In genomic region chr2:39491653-39492052, GRCh38 we compare ENCODE assay signal across 11 cellular contexts. TPM values are rescaled to one million over a fixed set of nuclear protein-coding genes. Genes with fewer than 3 reads are reported as not detected.
DNase-seq lines count a peak whose midpoint lies in the region; ATAC-seq, FAIRE-seq and TF ChIP-seq lines count a peak whose summit lies in the region.
"Had no signal": no experiment of that assay in that cellular context is flagged by ENCODE, and none has a peak within 500 bp of the region (broad histone marks: within the 10 kb centered on the region; RNA-seq: fewer than 3 reads in every experiment).

No MANE protein-coding gene starts in this region.

- TF ChIP-seq CTCF in PC-9 (conservative IDR thresholded peaks at IDR 0.05) (no peak), HepG2 (CRISPR knock-in tag; IDR thresholded peaks at IDR 0.05) (no peak)

- no peaks in the 10 kb centered on the region for H3K9me2 ChIP-seq in PC-9 (ENCODE audit: insufficient read depth)

- no peak overlapping the region for H3K9ac ChIP-seq in HepG2 (ENCODE audit: insufficient read depth, low read depth, low read length)

- TF ChIP-seq POLR2A in HepG2 (IDR thresholded peaks at IDR 0.05; ENCODE audit: insufficient read depth in 1 of 2, low read depth in 2 of 2, low read length in 2 of 2) = no peak

- H3K4me2 ChIP-seq in PC-9 = peak overlapping the region; percentile 62
- peak overlapping the region; percentile 29; the same call in 1 of the 2 replicates for H3K4me2 ChIP-seq in HepG2 (ENCODE audit: low read depth, low read length)

- peaks cover 3% of the 10 kb centered on the region for H3K36me3 Mint-ChIP-seq in T-cell

- H3K4me3 Mint-ChIP-seq in T-cell = no peak overlapping the region
- H3K4me3 Mint-ChIP-seq: brain had no signal

- peaks cover 19% of the 10 kb centered on the region for H3F3A ChIP-seq in PC-9 (ENCODE audit: insufficient read depth, low read depth)

- no peaks in the 10 kb centered on the region for H3K27me3 Mint-ChIP-seq in T-cell
- H3K27me3 Mint-ChIP-seq: brain had no signal

- no peaks in the 10 kb centered on the region for H3K9me3 Mint-ChIP-seq in T-cell

- H3K27me3 ChIP-seq in PC-9 (ENCODE audit: insufficient read depth, low read depth) (no peaks in the 10 kb centered on the region), HepG2 (ENCODE audit: control insufficient read depth in 1 of 2, insufficient read depth in 2 of 2, low read length in 2 of 2) (no peaks in the 10 kb centered on the region)

- BruUV-seq in PC-9 (replicated peaks; lab: Mats Ljungman, UMichigan) (no TSS peak), HepG2 (replicated peaks; lab: Mats Ljungman, UMichigan) (no TSS peak)

- WGBS in HepG2 (ENCODE audit: low lambda C conversion rate) = 83% methylated on average over 4 of the region's 4 CpGs

- no peak overlapping the region for H3K27ac Mint-ChIP-seq in T-cell

- POLR2A ChIA-PET in PC-9 (lab: Charles Lee; ENCODE audit: unreplicated experiment) (interaction anchor here (0.6 kb wide), 2 partner anchors 22 to 80 kb away, joined by 5 to 6 read pairs; no protein-coding TSS in a partner anchor), HepG2 (lab: Yijun Ruan, JAX) (interaction anchor here (1.0 to 2.2 kb wide), 4 partner anchors 13 to 54 kb away, joined by 3 to 11 read pairs (median 6); partner anchors contain the start of gene MAP4K3), T-cell (lab: Charles Lee) (no interaction called here)

- FAIRE-seq in HepG2 (lab: Jason Lieb, UNC) = no peak
- FAIRE-seq: frontal cortex had no signal

- H3K4me3 ChIP-seq in PC-9 (no peak overlapping the region), HepG2 (replicated peaks in 1 of 3; ENCODE audit: insufficient read depth in 1 of 3, low read depth in 2 of 3, low read length in 3 of 3) (no peak overlapping the region; a peak in 1 of 6 replicates)

- intact Hi-C loops in PC-9 (cut with micrococcal nuclease; ENCODE audit: unreplicated experiment) (no loop called here), HepG2 (cut with micrococcal nuclease; ENCODE audit: unreplicated experiment) (no loop called here)

- no peaks in the 10 kb centered on the region for H3K36me3 ChIP-seq in PC-9 (ENCODE audit: low read depth)
- H3K36me3 ChIP-seq in HepG2 (replicated peaks in 1 of 2; ENCODE audit: control insufficient read depth in 1 of 2, insufficient read depth in 2 of 2, low read length in 2 of 2) = no peaks in the 10 kb centered on the region

- in situ Hi-C loops in HepG2 (cut with HindIII; ENCODE audit: extremely low pct_ligation_motif_present, low pct_unique_long_range_greater_than_20kb) = no loop called here

- H2AFZ ChIP-seq in PC-9 (no peak overlapping the region), HepG2 (ENCODE audit: low read length) (no peak overlapping the region)

- H3K4me1 Mint-ChIP-seq in T-cell = peaks cover 0 to 10% (median 2%) of the 10 kb centered on the region in 3 donors

- H3K9me3 ChIP-seq in PC-9 (ENCODE audit: insufficient read depth, low read depth) (no peaks in the 10 kb centered on the region), HepG2 (ENCODE audit: low read length) (no peaks in the 10 kb centered on the region)

- ATAC-seq in GM18502 (IDR thresholded peaks at IDR 0.05; ENCODE audit: poor library complexity, unreplicated experiment) = peak; percentile 20
- peak; percentile 3 for ATAC-seq in GM21717 (IDR thresholded peaks at IDR 0.05; ENCODE audit: unreplicated experiment)
- no peak for ATAC-seq in HepG2
- no peak for ATAC-seq in GM18868 (IDR thresholded peaks at IDR 0.05; ENCODE audit: unreplicated experiment)
- no peak for ATAC-seq in HG03097 (IDR thresholded peaks at IDR 0.05; ENCODE audit: low FRiP score, unreplicated experiment)
- no peak for ATAC-seq in T-cell (replicated peaks in 1 of 4)

- CTCF ChIA-PET in PC-9 (lab: Charles Lee) = no interaction called here
- CTCF ChIA-PET in HepG2 (lab: Yijun Ruan, JAX; ENCODE audit: low intra/inter-chr PET ratio, low total read pairs) = no interaction called here
- CTCF ChIA-PET in T-cell (lab: Charles Lee) = no interaction called here

- H3K79me2 ChIP-seq in PC-9 (ENCODE audit: low read depth) = no peaks in the 10 kb centered on the region
- H3K79me2 ChIP-seq in HepG2 (ENCODE audit: insufficient read depth, low read length) = no peaks in the 10 kb centered on the region

- H3K27ac ChIP-seq in PC-9 (peak overlapping the region; percentile 55), HepG2 (ENCODE audit: extremely low read length, insufficient read depth, low read length) (peak overlapping the region; percentile 1)

- no peak for TF ChIP-seq RAD21 in HepG2 (CRISPR knock-in tag; IDR thresholded peaks at IDR 0.05)

- TF ChIP-seq EP300 in HepG2 (IDR thresholded peaks at IDR 0.05; ENCODE audit: low read depth in 2 of 2, low read length in 2 of 2) = no peak
- no peak for TF ChIP-seq EP300 in HepG2 (CRISPR knock-in tag; IDR thresholded peaks at IDR 0.05; ENCODE audit: borderline replicate concordance)

- no peak for DNase-seq in PC-9
- DNase-seq in HepG2 (ENCODE audit: low spot score) = no peak
- no peak for DNase-seq in HUDEP-2 (lab: John Stamatoyannopoulos, UW; ENCODE audit: unreplicated experiment in 76 of 76)
- no peak for DNase-seq in T-cell
- DNase-seq: DMS79 treated with DMSO at 0.1 percent for 48 hours had no signal

- H3K4me1 ChIP-seq in PC-9 (replicated peaks; ENCODE audit: insufficient read depth) = peaks cover 48% of the 10 kb centered on the region
- H3K4me1 ChIP-seq in HepG2 (ENCODE audit: insufficient read depth, low read length) = peaks cover 37% of the 10 kb centered on the region

- no peaks in the 10 kb centered on the region for H4K20me1 ChIP-seq in PC-9 (ENCODE audit: insufficient read depth)
- no peaks in the 10 kb centered on the region for H4K20me1 ChIP-seq in HepG2 (ENCODE audit: insufficient read depth, low read length)

TF ChIP-seq in HepG2, 621 proteins besides CTCF, POLR2A, EP300 and RAD21:
- peak; percentile 96 for TF ChIP-seq MAFF (IDR thresholded peaks at IDR 0.05; ENCODE audit: low read depth, low read length)
- TF ChIP-seq MAFK (conservative IDR thresholded peaks at IDR 0.05 in 1 of 2, IDR thresholded peaks at IDR 0.05 in 1 of 2; ENCODE audit: low read length in 2 of 2) = peak; percentile 96 to 97
- no peak for TF ChIP-seq CENPBD1 (CRISPR knock-in tag; IDR thresholded peaks at IDR 0.05; ENCODE audit: borderline replicate concordance, low read depth)
- TF ChIP-seq FOXA1 (IDR thresholded peaks at IDR 0.05) = peak; percentile 78
- peak; percentile 39; the same call in 1 of the 2 replicates for TF ChIP-seq FOXA1 (CRISPR knock-in tag; IDR thresholded peaks at IDR 0.05)
- no peak for TF ChIP-seq ZNF580 (CRISPR knock-in tag; IDR thresholded peaks at IDR 0.05; ENCODE audit: borderline replicate concordance, low read depth)
TF ChIP-seq in HepG2: peak in this region for 3.

RNA-seq across cellular contexts. Expression of gene MAP4K3, which starts 54.6 kb away (rescaled TPM):
- total RNA-seq in PC-9 (2021) = 38.4 and 46.7 TPM in 2 replicates
- 45.9 and 49.6 TPM in 2 replicates for total RNA-seq in HepG2 (2016; rRNA removed; fragmentation: Illumina TruSeq; extraction: Trizol)
- total RNA-seq in HepG2 (2016; cell fraction: cytosol; rRNA removed; fragmentation: Illumina TruSeq; extraction: Trizol; ENCODE audit: low read depth) = 9.3 and 11.7 TPM in 2 replicates
- total RNA-seq in HepG2 (2016; cell fraction: insoluble cytoplasmic fraction; rRNA removed; fragmentation: Illumina TruSeq; extraction: Trizol) = 46.7 and 48.9 TPM in 2 replicates
- total RNA-seq in HepG2 (2016; cell fraction: membrane; rRNA removed; fragmentation: Illumina TruSeq; extraction: Trizol) = 17.7 and 20.9 TPM in 2 replicates
- total RNA-seq in HepG2 (2016; cell fraction: nucleus; rRNA removed; fragmentation: Illumina TruSeq; extraction: Trizol) = 85.1 and 105 TPM in 2 replicates
- polyA plus RNA-seq in HepG2 (2011; rRNA removed) = 38.9 and 53.2 TPM in 2 replicates
- polyA plus RNA-seq in HepG2 (2011; cell fraction: cytosol; rRNA removed) = 15.2 and 25.2 TPM in 2 replicates
- 42.0 and 43.8 TPM in 2 replicates for polyA plus RNA-seq in HepG2 (2011; cell fraction: nucleus; rRNA removed)
- 42.7 and 67.4 TPM in 2 replicates for polyA plus RNA-seq in HepG2 (2012)
- polyA plus RNA-seq in HepG2 (2016; cell fraction: cytosol; fragmentation: Illumina TruSeq; extraction: Trizol; ENCODE audit: low read depth) = 3.1 and 3.5 TPM in 2 replicates
- polyA plus RNA-seq in HepG2 (2016; cell fraction: insoluble cytoplasmic fraction; fragmentation: Illumina TruSeq; extraction: Trizol; ENCODE audit: low read depth) = 44.4 and 45.5 TPM in 2 replicates
- polyA plus RNA-seq in HepG2 (2016; cell fraction: membrane; fragmentation: Illumina TruSeq; extraction: Trizol; ENCODE audit: low read depth) = 8.1 and 8.9 TPM in 2 replicates
- polyA plus RNA-seq in HepG2 (2016; cell fraction: nucleus; fragmentation: Illumina TruSeq; extraction: Trizol; ENCODE audit: insufficient read depth, low read depth) = 91.5 and 93.7 TPM in 2 replicates
- polyA minus RNA-seq in HepG2 (2011; rRNA and poly(A)+ RNA removed; ENCODE audit: low replicate concordance) = 4.5 and 18.5 TPM in 2 replicates
- 40.5 and 40.9 TPM in 2 replicates for polyA minus RNA-seq in HepG2 (2011; cell fraction: cytosol; rRNA and poly(A)+ RNA removed)
- polyA minus RNA-seq in HepG2 (2011; cell fraction: nucleus; rRNA and poly(A)+ RNA removed) = 370 and 413 TPM in 2 replicates
- 10 to 100 TPM; 13.8 to 27.0 (median 17.4) TPM for total RNA-seq in T-cell

Comparison
In these comparisons a context has a peak if more than half of its experiments do, and no peak if none do; other contexts are left out.
1. ATAC-seq: peak in GM18502 (single experiment) and GM21717 (single experiment); none in HepG2 (single experiment), GM18868 (single experiment), HG03097 (single experiment) and T-cell (0 of 4).
2. POLR2A ChIA-PET loops: an anchor here in PC-9 (0.6 kb wide) and HepG2 (1.0 to 2.2 kb wide); none called in T-cell.